In the genomic region with DNA sequence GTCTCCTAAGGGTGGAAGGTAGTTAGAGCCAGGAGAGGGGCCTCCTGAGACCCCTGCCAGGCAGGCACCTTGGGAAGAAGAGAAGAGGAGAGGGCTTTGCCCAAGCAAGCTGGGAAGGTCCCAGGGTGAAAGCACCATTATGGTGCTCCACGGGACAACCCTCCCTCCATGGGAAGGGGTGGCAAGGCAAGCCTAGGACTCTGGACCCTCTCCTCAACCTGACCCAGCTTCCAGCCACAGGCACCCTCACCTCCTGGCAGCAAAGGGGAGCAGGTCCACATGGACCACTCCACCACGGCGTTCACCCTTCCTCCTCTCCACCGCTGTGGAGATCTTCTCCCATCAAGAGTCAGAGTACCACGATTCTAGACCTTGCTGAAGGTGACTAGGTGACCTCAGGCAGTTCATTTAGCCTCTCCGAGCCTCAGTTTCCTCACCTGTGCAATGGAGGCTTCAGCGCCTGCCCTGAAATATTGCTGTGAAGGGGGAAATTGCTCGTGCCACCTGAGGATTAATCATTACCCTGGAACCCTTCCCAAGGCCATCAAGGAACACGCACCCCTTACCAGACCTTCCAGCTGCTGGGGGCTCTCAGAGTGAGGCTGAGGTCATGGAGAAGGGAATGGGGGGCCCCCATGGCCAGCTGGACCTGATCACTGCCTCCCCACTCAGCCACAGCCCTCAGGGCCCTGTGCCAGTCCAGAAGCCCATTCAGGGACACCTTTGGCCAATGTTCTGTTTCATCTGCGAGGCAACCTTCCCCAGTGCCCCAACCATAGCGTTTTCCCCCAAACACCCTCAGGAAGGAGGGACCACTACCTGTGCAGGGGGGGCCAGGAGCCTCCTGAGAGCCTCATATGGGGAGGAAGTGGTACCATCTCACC, we compare ENCODE assay signal across 18 cellular contexts. TPM values are rescaled to one million over a fixed set of nuclear protein-coding genes. Genes with fewer than 3 reads are reported as not detected.
DNase-seq lines count a peak whose midpoint lies in the region; ATAC-seq and TF ChIP-seq lines count a peak whose summit lies in the region.
"Had no signal": no experiment of that assay in that cellular context is flagged by ENCODE, and none has a peak within 500 bp of the region (broad histone marks: within the 10 kb centered on the region; RNA-seq: fewer than 3 reads in every experiment).

No MANE protein-coding gene starts in this region.

- WGBS in sigmoid colon, 2 donors: 64 to 84% methylated on average over 11 of the region's 11 CpGs

- H3K9ac ChIP-seq in iPS-15b (ENCODE audit: low read depth, low read length): no peak overlapping the region

- no peak for TF ChIP-seq EP300 in sigmoid colon (IDR thresholded peaks at IDR 0.05)

- CTCF ChIA-PET in activated naive CD4-positive, alpha-beta T cell treated with anti-CD3 and anti-CD28 coated beads for 36 hours (lab: Charles Lee): interaction anchor here (0.5 to 0.6 kb wide), 2 partner anchors 9 to 170 kb away, joined by 3 read pairs; no protein-coding TSS in a partner anchor
- CTCF ChIA-PET in MCF 10A (lab: Yijun Ruan, JAX): no interaction called here

- H3K9me3 ChIP-seq in WERI-Rb-1 (ENCODE audit: severe bottlenecking) (no peaks in the 10 kb centered on the region), iPS-15b (ENCODE audit: control insufficient read depth, insufficient read depth, low read length) (no peaks in the 10 kb centered on the region), sigmoid colon (no peaks in the 10 kb centered on the region)
- H3K9me3 ChIP-seq: esophagus squamous epithelium, neutrophil had no signal

- H3K27me3 Mint-ChIP-seq in activated naive CD4-positive, alpha-beta T cell treated with anti-CD3 and anti-CD28 coated beads, Interleukin-2, amount 50 U/mL, for 24 hours: peaks cover 9% of the 10 kb centered on the region
- peaks cover 44% of the 10 kb centered on the region for H3K27me3 Mint-ChIP-seq in activated naive CD4-positive, alpha-beta T cell treated with anti-CD3 and anti-CD28 coated beads for 36 hours (ENCODE audit: low read depth)
- H3K27me3 Mint-ChIP-seq in MCF 10A (ENCODE audit: insufficient read depth, unreplicated experiment): no peaks in the 10 kb centered on the region

- DNase-seq in activated naive CD4-positive, alpha-beta T cell treated with anti-CD3 and anti-CD28 coated beads for 36 hours: no peak
- DNase-seq in WERI-Rb-1 (no peak), sigmoid colon (peak; percentile 40), MCF 10A (ENCODE audit: unreplicated experiment) (no peak), NCI-H446 treated with DMSO at 0.1 percent for 48 hours (lab: John Stamatoyannopoulos, UW) (no peak)
- DNase-seq: activated B cell treated with CpG ODN at 0.5 μM for 24 hours; activated gamma-delta T cell; esophagus squamous epithelium; NCI-H187; Right ventricle myocardium superior; stimulated activated CD4-positive, alpha-beta T cell treated with anti-CD3 and anti-CD28 coated beads, Interleukin-1b, Interleukin-23, amount 100 ng/mL, for 48 hours; T-helper 1 cell had no signal

- H3K36me3 ChIP-seq in WERI-Rb-1 (peaks cover 5% of the 10 kb centered on the region), iPS-15b (ENCODE audit: control insufficient read depth, insufficient read depth, low read length) (no peaks in the 10 kb centered on the region), sigmoid colon (no peaks in the 10 kb centered on the region)
- H3K36me3 ChIP-seq: esophagus squamous epithelium, neutrophil had no signal

- TF ChIP-seq POLR2A in sigmoid colon (IDR thresholded peaks at IDR 0.05): no peak

- H3K36me3 Mint-ChIP-seq in activated naive CD4-positive, alpha-beta T cell treated with anti-CD3 and anti-CD28 coated beads, Interleukin-2, amount 50 U/mL, for 24 hours: no peaks in the 10 kb centered on the region
- no peaks in the 10 kb centered on the region for H3K36me3 Mint-ChIP-seq in activated naive CD4-positive, alpha-beta T cell treated with anti-CD3 and anti-CD28 coated beads for 36 hours (ENCODE audit: low read depth)
- H3K36me3 Mint-ChIP-seq in MCF 10A (ENCODE audit: insufficient read depth, unreplicated experiment): peaks cover 17% of the 10 kb centered on the region
- H3K36me3 Mint-ChIP-seq: memory B cell had no signal

- POLR2A ChIA-PET in MCF 10A (lab: Yijun Ruan, JAX): interaction anchor here (0.6 kb wide), 1 partner anchor 31 kb away, joined by 3 read pairs; no protein-coding TSS in a partner anchor

- H3K27me3 ChIP-seq in WERI-Rb-1 (ENCODE audit: insufficient read depth, low read depth, severe bottlenecking) (no peaks in the 10 kb centered on the region), iPS-15b (ENCODE audit: control insufficient read depth, insufficient read depth, low read length) (peaks cover 15% of the 10 kb centered on the region), sigmoid colon (peaks cover 28 to 71% (median 58%) of the 10 kb centered on the region in 3 donors)

- no peak overlapping the region for H3K27ac Mint-ChIP-seq in activated naive CD4-positive, alpha-beta T cell treated with anti-CD3 and anti-CD28 coated beads, Interleukin-2, amount 50 U/mL, for 24 hours
- H3K27ac Mint-ChIP-seq in activated naive CD4-positive, alpha-beta T cell treated with anti-CD3 and anti-CD28 coated beads for 36 hours: no peak overlapping the region
- H3K27ac Mint-ChIP-seq in MCF 10A (ENCODE audit: low read depth, unreplicated experiment): no peak overlapping the region
- H3K27ac Mint-ChIP-seq: activated B cell treated with CpG ODN at 0.5 μM for 24 hours, memory B cell had no signal

- H3K4me1 Mint-ChIP-seq in activated naive CD4-positive, alpha-beta T cell treated with anti-CD3 and anti-CD28 coated beads, Interleukin-2, amount 50 U/mL, for 24 hours: no peaks in the 10 kb centered on the region
- peaks cover 4% of the 10 kb centered on the region for H3K4me1 Mint-ChIP-seq in activated naive CD4-positive, alpha-beta T cell treated with anti-CD3 and anti-CD28 coated beads for 36 hours (ENCODE audit: low read depth)
- H3K4me1 Mint-ChIP-seq in MCF 10A (ENCODE audit: insufficient read depth, unreplicated experiment): no peaks in the 10 kb centered on the region

- H3K27ac ChIP-seq in WERI-Rb-1 (peak overlapping the region; percentile 61), sigmoid colon (no peak overlapping the region)
- H3K27ac ChIP-seq: esophagus squamous epithelium, neutrophil had no signal

- H3K4me3 ChIP-seq in WERI-Rb-1 (ENCODE audit: low read depth, low read length) (no peak overlapping the region), iPS-15b (ENCODE audit: low read depth, low read length) (peak overlapping the region; percentile 66), sigmoid colon (no peak overlapping the region)

- ATAC-seq in GM18519 (IDR thresholded peaks at IDR 0.05; ENCODE audit: low FRiP score, unreplicated experiment): no peak

- TF ChIP-seq CTCF in WERI-Rb-1 (IDR thresholded peaks at IDR 0.05; ENCODE audit: low read depth, low read length): no peak
- no peak for TF ChIP-seq CTCF in sigmoid colon (IDR thresholded peaks at IDR 0.05)
- TF ChIP-seq CTCF in MCF 10A (IDR thresholded peaks at IDR 0.05; ENCODE audit: unreplicated experiment): no peak

- no TSS peak for BruUV-seq in MCF 10A (replicated peaks; lab: Mats Ljungman, UMichigan)

- H3K4me1 ChIP-seq in iPS-15b (ENCODE audit: control insufficient read depth, insufficient read depth, low read length) (no peaks in the 10 kb centered on the region), sigmoid colon (peaks cover 0 to 31% (median 29%) of the 10 kb centered on the region in 4 donors)

- H3K9me3 Mint-ChIP-seq in activated naive CD4-positive, alpha-beta T cell treated with anti-CD3 and anti-CD28 coated beads, Interleukin-2, amount 50 U/mL, for 24 hours: no peaks in the 10 kb centered on the region
- H3K9me3 Mint-ChIP-seq in activated naive CD4-positive, alpha-beta T cell treated with anti-CD3 and anti-CD28 coated beads for 36 hours: no peaks in the 10 kb centered on the region
- H3K9me3 Mint-ChIP-seq in MCF 10A (ENCODE audit: unreplicated experiment): no peaks in the 10 kb centered on the region
- H3K9me3 Mint-ChIP-seq: activated B cell treated with CpG ODN at 0.5 μM for 24 hours, memory B cell had no signal

- peak overlapping the region; percentile 7 for H3K4me3 Mint-ChIP-seq in activated naive CD4-positive, alpha-beta T cell treated with anti-CD3 and anti-CD28 coated beads, Interleukin-2, amount 50 U/mL, for 24 hours
- H3K4me3 Mint-ChIP-seq in activated naive CD4-positive, alpha-beta T cell treated with anti-CD3 and anti-CD28 coated beads for 36 hours: no peak overlapping the region
- H3K4me3 Mint-ChIP-seq in MCF 10A (ENCODE audit: unreplicated experiment): no peak overlapping the region
- H3K4me3 Mint-ChIP-seq: activated B cell treated with CpG ODN at 0.5 μM for 24 hours had no signal

- intact Hi-C loops in activated naive CD4-positive, alpha-beta T cell treated with anti-CD3 and anti-CD28 coated beads for 36 hours (cut with micrococcal nuclease): loop anchor here (2.0 kb wide), 1 partner anchor 115 kb away; a partner anchor contains a TSS
- intact Hi-C loops in sigmoid colon (cut with DNase I): no loop called here
- intact Hi-C loops in MCF 10A (cut with micrococcal nuclease): no loop called here

RNA-seq across cellular contexts. Expression of a gene that starts 1.6 kb away (rescaled TPM):
- total RNA-seq in activated naive CD4-positive, alpha-beta T cell treated with anti-CD3 and anti-CD28 coated beads for 36 hours: under 1 TPM; 0.15 to 0.41 TPM
- total RNA-seq in sigmoid colon (under 1 TPM in 3 of 4 donors, not detected in 1; 0.33 to 0.71 (median 0.54) TPM), MCF 10A (2022) (0.22 TPM in 1 of 2 replicates, not detected in the other)
- polyA plus RNA-seq in sigmoid colon: 10 to 100 TPM; 24.3 to 47.4 (median 43.9) TPM
- total RNA-seq: dermis microvascular lymphatic vessel endothelial cell had no signal
